12 cellular contexts compared by ENCODE assay signal in genomic region chr15:65580287-65580686, GRCh38.
A peak's percentile ranks its signal among the peaks of the same experiment; 100 is the strongest.
DNase-seq lines count a peak whose midpoint lies in the region; ATAC-seq, FAIRE-seq and TF ChIP-seq lines count a peak whose summit lies in the region.
"Had no signal": no experiment of that assay in that cellular context is flagged by ENCODE, and none has a peak within 500 bp of the region (broad histone marks: within the 10 kb centered on the region; RNA-seq: fewer than 3 reads in every experiment).

No MANE protein-coding gene starts in this region.

- H3K27me3 ChIP-seq in adipocyte (replicated peaks; ENCODE audit: control insufficient read depth, insufficient read depth, low read length) = no peaks in the 10 kb centered on the region
- H3K27me3 ChIP-seq: gastrocnemius medialis had no signal

- H3K4me3 ChIP-seq in AG04449 (ENCODE audit: low read depth, low read length) = no peak overlapping the region
- no peak overlapping the region for H3K4me3 ChIP-seq in adipocyte (ENCODE audit: low read length)
- H3K4me3 ChIP-seq: gastrocnemius medialis, thoracic aorta had no signal

- POLR2A ChIA-PET in AG04449 (lab: Yijun Ruan, JAX) = interaction anchor here (1.3 kb wide), 1 partner anchor 31 kb away, joined by 4 read pairs; no protein-coding TSS in a partner anchor

- CTCF ChIA-PET in AG04449 (lab: Yijun Ruan, JAX) = interaction anchor here (1.0 to 1.4 kb wide), 4 partner anchors 11 to 179 kb away, joined by 3 to 6 read pairs (median 4); no protein-coding TSS in a partner anchor

- no peak for FAIRE-seq in H54 (lab: Jason Lieb, UNC)

- no peak for TF ChIP-seq CTCF in AG04449 (IDR thresholded peaks at IDR 0.05; ENCODE audit: insufficient read depth, low read length, missing control alignments)

- peaks cover 25% of the 10 kb centered on the region for H3K4me1 ChIP-seq in adipocyte (ENCODE audit: control insufficient read depth, insufficient read depth, low read length)
- H3K4me1 ChIP-seq: gastrocnemius medialis had no signal

- H3K36me3 ChIP-seq in adipocyte (ENCODE audit: control insufficient read depth, insufficient read depth, low read length, severe bottlenecking) = peaks cover 75% of the 10 kb centered on the region

- peak; percentile 24 for DNase-seq in AG04449 (ENCODE audit: low read depth, low spot score)
- DNase-seq in H54 (ENCODE audit: insufficient read length, low spot score) = peak; percentile 30
- DNase-seq in adipocyte (ENCODE audit: low read depth) = peak; percentile 56
- peak; percentile 19 for DNase-seq in kidney glomerular epithelial cell (lab: John Stamatoyannopoulos, UW)
- no peak for DNase-seq in activated CD4-positive, alpha-beta T cell treated with anti-CD3 and anti-CD28 coated beads, Interleukin-2, amount 50 U/mL, for 1 hour
- DNase-seq: activated gamma-delta T cell, gastrocnemius medialis, NCI-H446 had no signal

- ATAC-seq in HG03095 (IDR thresholded peaks at IDR 0.05; ENCODE audit: unreplicated experiment) = no peak
- ATAC-seq in HG03457 (IDR thresholded peaks at IDR 0.05; ENCODE audit: unreplicated experiment) = no peak
- ATAC-seq in GM18502 (IDR thresholded peaks at IDR 0.05; ENCODE audit: poor library complexity, unreplicated experiment) = no peak
- ATAC-seq: gastrocnemius medialis had no signal

- H3K9ac ChIP-seq in adipocyte (ENCODE audit: low read length) = no peak overlapping the region

- H3K9me3 ChIP-seq in adipocyte (ENCODE audit: control insufficient read depth, low read length) = no peaks in the 10 kb centered on the region
- H3K9me3 ChIP-seq: gastrocnemius medialis, thoracic aorta had no signal

- TF ChIP-seq POLR2A in H54 (IDR thresholded peaks at IDR 0.05; ENCODE audit: low read depth, low read length) = no peak
